ENCODE assay signal across 8 cellular contexts in the genomic region with DNA sequence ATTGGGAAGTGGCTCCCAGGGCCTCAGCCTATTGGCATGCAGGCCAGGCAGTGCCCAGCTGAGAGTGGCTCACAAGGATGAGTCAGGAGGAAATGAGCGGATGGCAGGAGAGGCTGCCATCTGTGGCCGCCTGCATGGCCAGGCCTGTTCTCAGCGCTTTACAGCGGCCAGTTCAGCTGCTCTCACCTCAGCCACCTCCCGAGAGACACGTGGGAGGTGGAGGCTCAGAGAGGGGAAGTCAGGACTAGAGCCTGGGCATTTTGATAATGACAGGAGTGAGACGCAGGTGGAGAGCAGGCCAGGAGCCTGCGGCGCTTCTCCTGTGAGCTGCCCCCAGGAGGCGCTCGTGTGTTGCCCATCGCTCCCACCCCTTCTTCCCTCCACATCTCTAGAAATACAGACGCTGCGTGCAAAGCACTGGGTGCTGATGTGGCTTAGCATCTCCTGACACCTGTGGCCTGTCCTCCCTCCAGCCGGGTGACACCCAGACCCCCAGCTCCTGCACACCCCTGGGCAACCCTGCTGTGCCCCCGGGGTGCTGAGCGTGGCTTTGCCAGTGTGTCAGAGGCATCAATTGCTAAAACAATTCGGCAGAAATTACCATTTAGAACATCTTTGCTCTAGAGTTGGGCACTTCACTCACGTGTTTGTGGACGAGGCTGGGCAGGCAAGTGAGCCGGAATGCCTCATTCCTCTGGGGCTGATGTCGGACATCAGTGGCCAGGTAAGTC. TPM values are rescaled to one million over a fixed set of nuclear protein-coding genes. Genes with fewer than 3 reads are reported as not detected.
DNase-seq lines count a peak whose midpoint lies in the region; ATAC-seq lines count a peak whose summit lies in the region.

No MANE protein-coding gene starts in this region.

- H3K56ac ChIP-seq in mesendoderm (ENCODE audit: low read length) = no peak overlapping the region

- H3K9ac ChIP-seq in mesendoderm (ENCODE audit: low read length) = no peak overlapping the region

- no peak overlapping the region for H2AK5ac ChIP-seq in mesendoderm (ENCODE audit: low read length)

- ATAC-seq in GM18861 (IDR thresholded peaks at IDR 0.05; ENCODE audit: unreplicated experiment) (peak; percentile 43), HG03095 (IDR thresholded peaks at IDR 0.05; ENCODE audit: unreplicated experiment) (no peak)

- peaks cover 43% of the 10 kb centered on the region for H3K4me1 Mint-ChIP-seq in dendritic cell treated with granulocyte-macrophage colony-stimulating factor and Interleukin-4, amounts not matched to agents 40 ng/mL and 50 ng/mL, for 4 days (ENCODE audit: low read depth)

- H3K79me2 ChIP-seq in mesendoderm (ENCODE audit: control insufficient read depth, insufficient read depth, low read length) = no peaks in the 10 kb centered on the region

- no peaks in the 10 kb centered on the region for H3K27me3 ChIP-seq in mesendoderm (ENCODE audit: insufficient read depth, low read length, poor library complexity)

- no peak overlapping the region for H3K4me2 ChIP-seq in mesendoderm (ENCODE audit: low read length)

- H3K4me3 Mint-ChIP-seq in dendritic cell treated with granulocyte-macrophage colony-stimulating factor and Interleukin-4, amounts not matched to agents 40 ng/mL and 50 ng/mL, for 4 days = no peak overlapping the region

- H4K5ac ChIP-seq in mesendoderm (ENCODE audit: low read length) = no peak overlapping the region

- no peak overlapping the region for H4K8ac ChIP-seq in mesendoderm (ENCODE audit: low read depth, low read length)

- no peak overlapping the region for H3K27ac ChIP-seq in mesendoderm (ENCODE audit: low read depth, low read length)

- no peak overlapping the region for H3K23ac ChIP-seq in mesendoderm (ENCODE audit: low read length)

- H2BK120ac ChIP-seq in mesendoderm (ENCODE audit: low read depth, low read length) = no peak overlapping the region

- H2BK5ac ChIP-seq in mesendoderm (ENCODE audit: low read length) = no peak overlapping the region

- WGBS in mesendoderm (ENCODE audit: extremely low coverage, insufficient coverage, low lambda C conversion rate) = no CpG with 5 or more reads among the region's 22 CpGs

- peak overlapping the region; percentile 50 for H3K27ac Mint-ChIP-seq in dendritic cell treated with granulocyte-macrophage colony-stimulating factor and Interleukin-4, amounts not matched to agents 40 ng/mL and 50 ng/mL, for 4 days

- no peaks in the 10 kb centered on the region for H3K36me3 Mint-ChIP-seq in dendritic cell treated with granulocyte-macrophage colony-stimulating factor and Interleukin-4, amounts not matched to agents 40 ng/mL and 50 ng/mL, for 4 days (ENCODE audit: low read depth)

- H3K4ac ChIP-seq in mesendoderm (ENCODE audit: low read depth, low read length) = no peak overlapping the region

- H3K18ac ChIP-seq in mesendoderm (ENCODE audit: low read length) = no peak overlapping the region

- H2BK15ac ChIP-seq in mesendoderm (replicated peaks; ENCODE audit: low read depth) = no peak overlapping the region

- H3K4me1 ChIP-seq in mesendoderm (ENCODE audit: control insufficient read depth, low read depth, low read length) = no peaks in the 10 kb centered on the region

- intact Hi-C loops in dendritic cell treated with granulocyte-macrophage colony-stimulating factor and Interleukin-4, amounts not matched to agents 40 ng/mL and 50 ng/mL, for 4 days (cut with micrococcal nuclease) = loop anchor here (1.0 to 5.0 kb wide), 2 partner anchors 43 to 60 kb away; no protein-coding TSS in a partner anchor

- peaks cover 11% of the 10 kb centered on the region for H3K27me3 Mint-ChIP-seq in dendritic cell treated with granulocyte-macrophage colony-stimulating factor and Interleukin-4, amounts not matched to agents 40 ng/mL and 50 ng/mL, for 4 days

- DNase-seq in AG08395 (ENCODE audit: low spot score) (peak; percentile 35), NCI-H446 treated with DMSO at 0.1 percent for 48 hours (lab: John Stamatoyannopoulos, UW) (peak; percentile 14), mesendoderm (peak; percentile 76)
- DNase-seq in activated CD4-positive, alpha-beta T cell treated with anti-CD3 and anti-CD28 coated beads for 48 hours = peak; percentile 82
- DNase-seq in stimulated activated CD8-positive, alpha-beta memory T cell treated with anti-CD3 and anti-CD28 coated beads, Interleukin-7, amount 100 ng/mL, for 1 hour (ENCODE audit: low read depth in 2 of 2) = peak; percentile 52 to 54

- H3K79me1 ChIP-seq in mesendoderm (ENCODE audit: low read length) = no peaks in the 10 kb centered on the region

- no peaks in the 10 kb centered on the region for H3K36me3 ChIP-seq in mesendoderm (ENCODE audit: control insufficient read depth, insufficient read depth, low read length)

- H3K9me3 Mint-ChIP-seq in dendritic cell treated with granulocyte-macrophage colony-stimulating factor and Interleukin-4, amounts not matched to agents 40 ng/mL and 50 ng/mL, for 4 days = no peaks in the 10 kb centered on the region

- H3K4me3 ChIP-seq in mesendoderm (ENCODE audit: low read length) = no peak overlapping the region

RNA-seq across cellular contexts. Expression of a gene that starts 21.4 kb away (rescaled TPM):
- polyA plus RNA-seq in mesendoderm (2013, experiment 1 of 2) = 1.1 TPM
- polyA plus RNA-seq in mesendoderm (2013, experiment 2 of 2) = 1.1 TPM

RNA-seq across cellular contexts. Expression of a gene that starts 36.6 kb away (rescaled TPM):
- 34.7 TPM for polyA plus RNA-seq in mesendoderm (2013, experiment 1 of 2)
- polyA plus RNA-seq in mesendoderm (2013, experiment 2 of 2) = 35.7 TPM

RNA-seq across cellular contexts. Expression of a gene that starts 51.7 kb away (rescaled TPM):
- polyA plus RNA-seq in mesendoderm (2013, experiment 1 of 2) = 8.4 TPM
- 8.9 TPM for polyA plus RNA-seq in mesendoderm (2013, experiment 2 of 2)

RNA-seq across cellular contexts. Expression of a gene that starts 59.4 kb away (rescaled TPM):
- polyA plus RNA-seq in mesendoderm (2013, experiment 1 of 2) = 0.07 TPM
- polyA plus RNA-seq in mesendoderm (2013, experiment 2 of 2) = 0.06 TPM

Comparison
In these comparisons a context has a peak if more than half of its experiments do, and no peak if none do; other contexts are left out.
1. DNase-seq: peak in every context shown above with its lines; median percentile 82 in activated CD4-positive, alpha-beta T cell treated with anti-CD3 and anti-CD28 coated beads for 48 hours; 76 in mesendoderm; 53 in stimulated activated CD8-positive, alpha-beta memory T cell treated with anti-CD3 and anti-CD28 coated beads, Interleukin-7, amount 100 ng/mL, for 1 hour; 35 in AG08395; 14 in NCI-H446 treated with DMSO at 0.1 percent for 48 hours.